Comparison of ENCODE assay signal across 18 cellular contexts in genomic region chr9:19473605-19474004, GRCh38.
DNase-seq lines count a peak whose midpoint lies in the region; ATAC-seq and TF ChIP-seq lines count a peak whose summit lies in the region.
"Had no signal": no experiment of that assay in that cellular context is flagged by ENCODE, and none has a peak within 500 bp of the region (broad histone marks: within the 10 kb centered on the region; RNA-seq: fewer than 3 reads in every experiment).

No MANE protein-coding gene starts in this region.

- H3K4me1 Mint-ChIP-seq in CD14-positive monocyte: peaks cover 7% of the 10 kb centered on the region

- intact Hi-C loops in CD14-positive monocyte (cut with micrococcal nuclease): no loop called here

- H3K9me3 ChIP-seq in upper lobe of left lung: no peaks in the 10 kb centered on the region
- H3K9me3 ChIP-seq: BLaER1, SJSA1 had no signal

- H3K27me3 ChIP-seq in upper lobe of left lung: no peaks in the 10 kb centered on the region
- H3K27me3 ChIP-seq: BLaER1, SJSA1 had no signal

- H3K9me3 Mint-ChIP-seq in CD14-positive monocyte: no peaks in the 10 kb centered on the region
- H3K9me3 Mint-ChIP-seq: CD8-positive, alpha-beta memory T cell had no signal

- TF ChIP-seq EP300 in upper lobe of left lung (IDR thresholded peaks at IDR 0.05): no peak

- H3K27me3 Mint-ChIP-seq in CD14-positive monocyte (ENCODE audit: low read depth in 3 of 3): peaks cover 0 to 7% (median 2%) of the 10 kb centered on the region in 3 donors

- H3K4me1 ChIP-seq in upper lobe of left lung: peaks cover 3 to 10% (median 6%) of the 10 kb centered on the region in 4 donors
- H3K4me1 ChIP-seq: BLaER1, SJSA1 had no signal

- peak; percentile 23 for TF ChIP-seq CTCF in CD14-positive monocyte (IDR thresholded peaks at IDR 0.05)
- TF ChIP-seq CTCF in GM12873 (IDR thresholded peaks at IDR 0.05; ENCODE audit: insufficient read depth, low read depth, low read length, missing control alignments): peak; percentile 29
- TF ChIP-seq CTCF in fibroblast of villous mesenchyme (IDR thresholded peaks at IDR 0.05; ENCODE audit: insufficient read depth, low read depth, low read length): peak; percentile 1
- TF ChIP-seq CTCF in upper lobe of left lung (IDR thresholded peaks at IDR 0.05): no peak

- H3K27ac ChIP-seq in angular gyrus (ENCODE audit: low read depth, low read length) (peak overlapping the region; percentile 92), upper lobe of left lung (no peak overlapping the region)
- H3K27ac ChIP-seq: BLaER1, PC-9, SJSA1 had no signal

- no peaks in the 10 kb centered on the region for H3K36me3 ChIP-seq in upper lobe of left lung
- H3K36me3 ChIP-seq: BLaER1, SJSA1 had no signal

- H3K4me3 ChIP-seq in fibroblast of villous mesenchyme (ENCODE audit: low read depth, low read length) (no peak overlapping the region), upper lobe of left lung (no peak overlapping the region)
- H3K4me3 ChIP-seq: BLaER1, PC-9, SJSA1 had no signal

- TF ChIP-seq POLR2A in upper lobe of left lung (IDR thresholded peaks at IDR 0.05): no peak

- ATAC-seq in left lobe of liver: no peak
- ATAC-seq in upper lobe of left lung (ENCODE audit: low FRiP score in 2 of 2): no peak
- no peak for ATAC-seq in GM21737 (IDR thresholded peaks at IDR 0.05; ENCODE audit: unreplicated experiment)

- no peak overlapping the region for H3K4me3 Mint-ChIP-seq in CD14-positive monocyte

- H3K36me3 Mint-ChIP-seq in CD14-positive monocyte: no peaks in the 10 kb centered on the region
- H3K36me3 Mint-ChIP-seq: CD8-positive, alpha-beta memory T cell had no signal

- H3K27ac Mint-ChIP-seq in CD14-positive monocyte: no peak overlapping the region
- H3K27ac Mint-ChIP-seq: CD8-positive, alpha-beta memory T cell had no signal

- no peak for DNase-seq in CD14-positive monocyte (ENCODE audit: low spot score)
- no peak for DNase-seq in fibroblast of villous mesenchyme (ENCODE audit: low read depth)
- DNase-seq in left lobe of liver (ENCODE audit: low spot score): no peak
- DNase-seq in upper lobe of left lung: no peak
- no peak for DNase-seq in DMS79 (lab: John Stamatoyannopoulos, UW)
- DNase-seq: CD8-positive, alpha-beta memory T cell; EL; Kasumi-1; NCI-H187 treated with DMSO at 0.1 percent for 48 hours; NCI-H345; NCI-H526 treated with DMSO at 0.1 percent for 48 hours; PC-9; SW 1271 had no signal

Comparison
In these comparisons a context has a peak if more than half of its experiments do, and no peak if none do; other contexts are left out.
1. CTCF ChIP-seq: peak in CD14-positive monocyte (single experiment), GM12873 (single experiment) and fibroblast of villous mesenchyme (single experiment); none in upper lobe of left lung (0 of 6).